In genomic region chr6:140079328-140079727, GRCh38 we compare ENCODE assay signal across 14 cellular contexts.
DNase-seq lines count a peak whose midpoint lies in the region; ATAC-seq, FAIRE-seq and TF ChIP-seq lines count a peak whose summit lies in the region.
"Had no signal": no experiment of that assay in that cellular context is flagged by ENCODE, and none has a peak within 500 bp of the region (broad histone marks: within the 10 kb centered on the region; RNA-seq: fewer than 3 reads in every experiment).

No MANE protein-coding gene starts in this region.

- H3K36me3 ChIP-seq in ACC112 (ENCODE audit: insufficient read depth, low read length), result no peaks in the 10 kb centered on the region
- no peaks in the 10 kb centered on the region for H3K36me3 ChIP-seq in ascending aorta
- H3K36me3 ChIP-seq in pancreas, result no peaks in the 10 kb centered on the region
- no peaks in the 10 kb centered on the region for H3K36me3 ChIP-seq in Karpas-422 (ENCODE audit: insufficient read depth, low read length)

- ATAC-seq in right cardiac atrium (peak; percentile 94 to 96), pancreas (peak; percentile 86 to 95 (median 89))
- ATAC-seq: activated CD8-positive, alpha-beta memory T cell treated with anti-CD3 and anti-CD28 coated beads, Interleukin-2, amount 10 ng/mL, durations not matched to agents 7 days and 5 days; natural killer cell; PC-3 had no signal

- TF ChIP-seq CTCF in ascending aorta (IDR thresholded peaks at IDR 0.05) (no peak), pancreas (IDR thresholded peaks at IDR 0.05) (no peak)

- peak in 1 of 2 donors; percentile 72 for DNase-seq in ascending aorta (ENCODE audit: low spot score in 2 of 2)
- DNase-seq in right cardiac atrium, result peak in 2 of 3 donors; percentile 25 to 71
- peak in 3 of 6 donors; percentile 23 to 51 (median 42) for DNase-seq in pancreas
- DNase-seq in Karpas-422, result no peak
- DNase-seq in ureter (ENCODE audit: low spot score), result no peak
- no peak for DNase-seq in NCI-H345 treated with DMSO at 0.1 percent for 48 hours (lab: John Stamatoyannopoulos, UW; ENCODE audit: unreplicated experiment)
- DNase-seq in activated naive CD4-positive, alpha-beta T cell treated with Interleukin-2 at 50 U/mL for 16 hours, result no peak
- DNase-seq: activated CD8-positive, alpha-beta memory T cell treated with anti-CD3 and anti-CD28 coated beads, Interleukin-2, amount 10 ng/mL, durations not matched to agents 7 days and 5 days; activated naive CD8-positive, alpha-beta T cell treated with anti-CD3 and anti-CD28 coated beads, Interleukin-2, amount 10 ng/mL, durations not matched to agents 7 days and 5 days; DMS79 treated with DMSO at 0.1 percent for 48 hours; natural killer cell; NCI-H2107 had no signal

- 30% methylated on average over 5 of the region's 5 CpGs for WGBS in right cardiac atrium
- WGBS in pancreas, 2 donors, result 35 to 50% methylated on average over 5 of the region's 5 CpGs

- no peaks in the 10 kb centered on the region for H3K9me3 ChIP-seq in ascending aorta
- no peaks in the 10 kb centered on the region for H3K9me3 ChIP-seq in right cardiac atrium (ENCODE audit: control insufficient read depth, low read length)
- H3K9me3 ChIP-seq in pancreas, result no peaks in the 10 kb centered on the region
- no peaks in the 10 kb centered on the region for H3K9me3 ChIP-seq in Karpas-422 (ENCODE audit: low read length)

- H4K20me1 ChIP-seq in Karpas-422 (ENCODE audit: insufficient read depth, low read depth, low read length), result no peaks in the 10 kb centered on the region

- peak overlapping the region; percentile 85 for H3K27ac ChIP-seq in ACC112 (ENCODE audit: low read depth, low read length)
- H3K27ac ChIP-seq in ascending aorta, result peak overlapping the region; percentile 73 to 77
- H3K27ac ChIP-seq in right cardiac atrium (ENCODE audit: low read length), result peak overlapping the region; percentile 97
- peak overlapping the region; percentile 16 to 69 (median 42) for H3K27ac ChIP-seq in pancreas
- no peak overlapping the region for H3K27ac ChIP-seq in Karpas-422 (ENCODE audit: low read length)

- H3K4me2 ChIP-seq in Karpas-422 (ENCODE audit: low read depth, low read length, poor library complexity, severe bottlenecking), result no peak overlapping the region

- no peaks in the 10 kb centered on the region for H3K79me2 ChIP-seq in ACC112 (ENCODE audit: control insufficient read depth, insufficient read depth, low read length, unreplicated experiment)
- no peaks in the 10 kb centered on the region for H3K79me2 ChIP-seq in Karpas-422 (ENCODE audit: low read length)

- H3K27me3 ChIP-seq in ACC112 (ENCODE audit: insufficient read depth, low read length) (no peaks in the 10 kb centered on the region), ascending aorta (no peaks in the 10 kb centered on the region), right cardiac atrium (ENCODE audit: control insufficient read depth, insufficient read depth) (no peaks in the 10 kb centered on the region), pancreas (no peaks in the 10 kb centered on the region), Karpas-422 (ENCODE audit: low read length) (no peaks in the 10 kb centered on the region)

- intact Hi-C loops in ascending aorta (cut with DNase I), result loop anchor here (2.0 to 10.0 kb wide), 6 partner anchors 97 to 905 kb away; no protein-coding TSS in a partner anchor
- intact Hi-C loops in right cardiac atrium (cut with DNase I), result loop anchor here in 1 of 4 donors (10.0 kb wide), 1 partner anchor 105 kb away; no protein-coding TSS in a partner anchor
- intact Hi-C loops in pancreas (cut with DNase I), result no loop called here

- H3K9ac ChIP-seq in Karpas-422 (ENCODE audit: low read length), result no peak overlapping the region

- H3K4me1 ChIP-seq in ACC112 (ENCODE audit: control insufficient read depth, insufficient read depth, low read length, unreplicated experiment) (peaks cover 49% of the 10 kb centered on the region), ascending aorta (peaks cover 0 to 20% of the 10 kb centered on the region in 2 donors), right cardiac atrium (ENCODE audit: control insufficient read depth, insufficient read depth, low read length) (no peaks in the 10 kb centered on the region), pancreas (peaks cover 14 to 43% (median 18%) of the 10 kb centered on the region in 3 donors), Karpas-422 (ENCODE audit: low read length) (no peaks in the 10 kb centered on the region)

- peak overlapping the region; percentile 53 for H2AFZ ChIP-seq in ACC112 (ENCODE audit: low read length, unreplicated experiment)
- no peak overlapping the region for H2AFZ ChIP-seq in Karpas-422 (ENCODE audit: low read length)

- no peaks in the 10 kb centered on the region for H3K9me2 ChIP-seq in Karpas-422 (replicated peaks; ENCODE audit: insufficient read depth, low read length)

- H3K4me3 ChIP-seq in ACC112 (ENCODE audit: low read depth, low read length) (no peak overlapping the region), ascending aorta (peak overlapping the region in 1 of 2 donors; percentile 3), right cardiac atrium (ENCODE audit: low read length) (no peak overlapping the region), pancreas (no peak overlapping the region), Karpas-422 (ENCODE audit: low read length) (no peak overlapping the region)

- FAIRE-seq in pancreas (lab: Jason Lieb, UNC), result no peak

Comparison
In these comparisons a context has a peak if more than half of its experiments do, and no peak if none do; other contexts are left out.
1. DNase-seq: peak in right cardiac atrium (2 of 3); none in Karpas-422 (single experiment), ureter (single experiment), NCI-H345 treated with DMSO at 0.1 percent for 48 hours (single experiment) and activated naive CD4-positive, alpha-beta T cell treated with Interleukin-2 at 50 U/mL for 16 hours (single experiment).